15 cellular contexts compared by ENCODE assay signal in genomic region chr9:126836216-126836615, GRCh38.
"Had no signal": no experiment of that assay in that cellular context is flagged by ENCODE, and none has a peak within 500 bp of the region (broad histone marks: within the 10 kb centered on the region; RNA-seq: fewer than 3 reads in every experiment).

No MANE protein-coding gene starts in this region.

- H3K27ac Mint-ChIP-seq: activated naive CD8-positive, alpha-beta T cell had no signal

- DNase-seq: activated T-cell treated with anti-CD3 and anti-CD28 coated beads, Interleukin-2, amount 50 U/mL, for 1 hour; amygdala; heart left ventricle; left colon; midbrain; naive thymus-derived CD4-positive, alpha-beta T cell; small intestine; T-helper 2 cell had no signal

- H3K4me3 Mint-ChIP-seq: activated naive CD8-positive, alpha-beta T cell; naive thymus-derived CD4-positive, alpha-beta T cell had no signal

- H3K27me3 ChIP-seq: esophagus muscularis mucosa, heart left ventricle, neutrophil, right atrium auricular region, suprapubic skin, upper lobe of left lung had no signal

- H3K27ac ChIP-seq: esophagus muscularis mucosa, heart left ventricle, neutrophil, right atrium auricular region, suprapubic skin, upper lobe of left lung had no signal

- H3K4me3 ChIP-seq: esophagus muscularis mucosa, heart left ventricle, lung, right atrium auricular region, suprapubic skin, upper lobe of left lung had no signal

- H3K9me3 ChIP-seq: esophagus muscularis mucosa, heart left ventricle, neutrophil, right atrium auricular region, suprapubic skin, upper lobe of left lung had no signal

- H3K9me3 Mint-ChIP-seq: naive thymus-derived CD4-positive, alpha-beta T cell had no signal

- ATAC-seq: heart left ventricle; left colon; naive thymus-derived CD4-positive, alpha-beta T cell had no signal

- H3K27me3 Mint-ChIP-seq: activated naive CD8-positive, alpha-beta T cell; naive thymus-derived CD4-positive, alpha-beta T cell had no signal
